1 cellular context compared by ENCODE assay signal in the genomic region with DNA sequence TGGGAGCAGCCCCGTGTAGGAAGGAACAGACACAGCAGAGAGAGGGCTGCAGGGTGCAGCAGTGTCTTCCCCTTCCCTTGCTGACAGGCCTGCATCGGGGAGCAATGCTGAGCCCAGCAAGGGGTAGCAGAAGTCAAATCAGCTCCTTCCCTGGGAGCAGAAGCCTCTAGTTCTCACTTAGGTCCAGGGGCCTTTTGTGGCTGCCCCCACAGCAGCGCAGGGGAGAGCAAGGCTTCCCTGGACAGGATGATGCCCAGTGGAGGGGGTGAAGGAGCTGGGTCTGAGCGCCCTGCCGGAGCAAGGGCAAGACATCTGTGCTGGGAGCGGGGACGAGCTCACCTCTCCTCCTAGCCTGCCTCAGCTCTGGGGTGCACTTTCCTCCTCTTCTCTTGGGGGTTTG.
TF ChIP-seq lines count a peak whose summit lies in the region.

No MANE protein-coding gene starts in this region.

TF ChIP-seq in SK-N-SH treated with all-trans-retinoic acid at 6 μM for 48 hours, 23 proteins besides CTCF, POLR2A, EP300 and RAD21 (continued from another document):
- TF ChIP-seq, protein P1, sequence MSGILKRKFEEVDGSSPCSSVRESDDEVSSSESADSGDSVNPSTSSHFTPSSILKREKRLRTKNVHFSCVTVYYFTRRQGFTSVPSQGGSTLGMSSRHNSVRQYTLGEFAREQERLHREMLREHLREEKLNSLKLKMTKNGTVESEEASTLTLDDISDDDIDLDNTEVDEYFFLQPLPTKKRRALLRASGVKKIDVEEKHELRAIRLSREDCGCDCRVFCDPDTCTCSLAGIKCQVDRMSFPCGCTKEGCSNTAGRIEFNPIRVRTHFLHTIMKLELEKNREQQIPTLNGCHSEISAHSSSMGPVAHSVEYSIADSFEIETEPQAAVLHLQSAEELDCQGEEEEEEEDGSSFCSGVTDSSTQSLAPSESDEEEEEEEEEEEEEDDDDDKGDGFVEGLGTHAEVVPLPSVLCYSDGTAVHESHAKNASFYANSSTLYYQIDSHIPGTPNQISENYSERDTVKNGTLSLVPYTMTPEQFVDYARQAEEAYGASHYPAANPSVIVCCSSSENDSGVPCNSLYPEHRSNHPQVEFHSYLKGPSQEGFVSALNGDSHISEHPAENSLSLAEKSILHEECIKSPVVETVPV (CRISPR knock-in tag; IDR thresholded peaks at IDR 0.05) = no peak
- TF ChIP-seq, protein P2, sequence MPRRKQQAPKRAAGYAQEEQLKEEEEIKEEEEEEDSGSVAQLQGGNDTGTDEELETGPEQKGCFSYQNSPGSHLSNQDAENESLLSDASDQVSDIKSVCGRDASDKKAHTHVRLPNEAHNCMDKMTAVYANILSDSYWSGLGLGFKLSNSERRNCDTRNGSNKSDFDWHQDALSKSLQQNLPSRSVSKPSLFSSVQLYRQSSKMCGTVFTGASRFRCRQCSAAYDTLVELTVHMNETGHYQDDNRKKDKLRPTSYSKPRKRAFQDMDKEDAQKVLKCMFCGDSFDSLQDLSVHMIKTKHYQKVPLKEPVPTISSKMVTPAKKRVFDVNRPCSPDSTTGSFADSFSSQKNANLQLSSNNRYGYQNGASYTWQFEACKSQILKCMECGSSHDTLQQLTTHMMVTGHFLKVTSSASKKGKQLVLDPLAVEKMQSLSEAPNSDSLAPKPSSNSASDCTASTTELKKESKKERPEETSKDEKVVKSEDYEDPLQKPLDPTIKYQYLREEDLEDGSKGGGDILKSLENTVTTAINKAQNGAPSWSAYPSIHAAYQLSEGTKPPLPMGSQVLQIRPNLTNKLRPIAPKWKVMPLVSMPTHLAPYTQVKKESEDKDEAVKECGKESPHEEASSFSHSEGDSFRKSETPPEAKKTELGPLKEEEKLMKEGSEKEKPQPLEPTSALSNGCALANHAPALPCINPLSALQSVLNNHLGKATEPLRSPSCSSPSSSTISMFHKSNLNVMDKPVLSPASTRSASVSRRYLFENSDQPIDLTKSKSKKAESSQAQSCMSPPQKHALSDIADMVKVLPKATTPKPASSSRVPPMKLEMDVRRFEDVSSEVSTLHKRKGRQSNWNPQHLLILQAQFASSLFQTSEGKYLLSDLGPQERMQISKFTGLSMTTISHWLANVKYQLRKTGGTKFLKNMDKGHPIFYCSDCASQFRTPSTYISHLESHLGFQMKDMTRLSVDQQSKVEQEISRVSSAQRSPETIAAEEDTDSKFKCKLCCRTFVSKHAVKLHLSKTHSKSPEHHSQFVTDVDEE (CRISPR knock-in tag; IDR thresholded peaks at IDR 0.05) = no peak
- TF ChIP-seq, protein P3, sequence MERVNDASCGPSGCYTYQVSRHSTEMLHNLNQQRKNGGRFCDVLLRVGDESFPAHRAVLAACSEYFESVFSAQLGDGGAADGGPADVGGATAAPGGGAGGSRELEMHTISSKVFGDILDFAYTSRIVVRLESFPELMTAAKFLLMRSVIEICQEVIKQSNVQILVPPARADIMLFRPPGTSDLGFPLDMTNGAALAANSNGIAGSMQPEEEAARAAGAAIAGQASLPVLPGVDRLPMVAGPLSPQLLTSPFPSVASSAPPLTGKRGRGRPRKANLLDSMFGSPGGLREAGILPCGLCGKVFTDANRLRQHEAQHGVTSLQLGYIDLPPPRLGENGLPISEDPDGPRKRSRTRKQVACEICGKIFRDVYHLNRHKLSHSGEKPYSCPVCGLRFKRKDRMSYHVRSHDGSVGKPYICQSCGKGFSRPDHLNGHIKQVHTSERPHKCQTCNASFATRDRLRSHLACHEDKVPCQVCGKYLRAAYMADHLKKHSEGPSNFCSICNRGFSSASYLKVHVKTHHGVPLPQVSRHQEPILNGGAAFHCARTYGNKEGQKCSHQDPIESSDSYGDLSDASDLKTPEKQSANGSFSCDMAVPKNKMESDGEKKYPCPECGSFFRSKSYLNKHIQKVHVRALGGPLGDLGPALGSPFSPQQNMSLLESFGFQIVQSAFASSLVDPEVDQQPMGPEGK (CRISPR knock-in tag; IDR thresholded peaks at IDR 0.05; ENCODE audit: borderline replicate concordance) = no peak
- TF ChIP-seq, protein P4, sequence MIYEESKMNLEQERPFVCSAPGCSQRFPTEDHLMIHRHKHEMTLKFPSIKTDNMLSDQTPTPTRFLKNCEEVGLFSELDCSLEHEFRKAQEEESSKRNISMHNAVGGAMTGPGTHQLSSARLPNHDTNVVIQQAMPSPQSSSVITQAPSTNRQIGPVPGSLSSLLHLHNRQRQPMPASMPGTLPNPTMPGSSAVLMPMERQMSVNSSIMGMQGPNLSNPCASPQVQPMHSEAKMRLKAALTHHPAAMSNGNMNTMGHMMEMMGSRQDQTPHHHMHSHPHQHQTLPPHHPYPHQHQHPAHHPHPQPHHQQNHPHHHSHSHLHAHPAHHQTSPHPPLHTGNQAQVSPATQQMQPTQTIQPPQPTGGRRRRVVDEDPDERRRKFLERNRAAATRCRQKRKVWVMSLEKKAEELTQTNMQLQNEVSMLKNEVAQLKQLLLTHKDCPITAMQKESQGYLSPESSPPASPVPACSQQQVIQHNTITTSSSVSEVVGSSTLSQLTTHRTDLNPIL (CRISPR knock-in tag; IDR thresholded peaks at IDR 0.05; ENCODE audit: low read depth) = no peak
- no peak for TF ChIP-seq SNAI2 (CRISPR knock-in tag; IDR thresholded peaks at IDR 0.05)
- TF ChIP-seq ZFP3 (CRISPR knock-in tag; IDR thresholded peaks at IDR 0.05) = no peak
